Comparison of ENCODE assay signal across 13 cellular contexts in the genomic region with DNA sequence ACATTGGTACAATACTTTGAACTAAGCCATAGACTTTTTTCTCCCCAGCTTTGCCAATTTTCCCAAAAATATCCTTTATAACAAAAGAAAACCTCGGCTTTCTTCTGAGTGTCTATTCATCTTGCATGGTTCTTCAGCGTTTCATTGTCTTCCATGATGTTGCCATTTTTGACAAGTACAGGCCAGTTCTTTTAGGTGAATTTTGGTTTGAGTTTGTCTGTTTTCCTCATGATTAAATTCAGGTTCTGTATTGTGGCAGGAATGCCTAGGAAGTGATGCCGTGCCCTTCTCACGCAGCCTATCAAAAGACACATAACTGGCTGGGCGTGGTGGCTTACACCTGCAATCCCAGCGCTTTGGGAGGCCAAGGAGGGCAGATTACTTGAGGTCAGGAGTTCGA.
"Had no signal": no experiment of that assay in that cellular context is flagged by ENCODE, and none has a peak within 500 bp of the region (broad histone marks: within the 10 kb centered on the region; RNA-seq: fewer than 3 reads in every experiment).

No MANE protein-coding gene starts in this region.

- H3K27ac ChIP-seq: coronary artery, gastrocnemius medialis, right atrium auricular region, testis had no signal

- H3K4me3 ChIP-seq: coronary artery, gastrocnemius medialis, right atrium auricular region, smooth muscle cell, testis, tibial nerve had no signal

- H3K36me3 ChIP-seq: gastrocnemius medialis, right atrium auricular region, tibial nerve had no signal

- H3K9me3 ChIP-seq: gastrocnemius medialis, right atrium auricular region, testis, tibial nerve had no signal

- H3K27me3 ChIP-seq: gastrocnemius medialis, right atrium auricular region, testis, tibial nerve had no signal

- H3K4me2 ChIP-seq: smooth muscle cell had no signal

- DNase-seq: central memory CD4-positive, alpha-beta T cell; effector CD4-positive, alpha-beta T cell; gastrocnemius medialis; immature natural killer cell; left colon; naive B cell; occipital lobe; stimulated activated naive CD4-positive, alpha-beta T cell treated with Interleukin-2 at 50 U/mL for 16 hours; testis had no signal
